8 cellular contexts compared by ENCODE assay signal in the genomic region with DNA sequence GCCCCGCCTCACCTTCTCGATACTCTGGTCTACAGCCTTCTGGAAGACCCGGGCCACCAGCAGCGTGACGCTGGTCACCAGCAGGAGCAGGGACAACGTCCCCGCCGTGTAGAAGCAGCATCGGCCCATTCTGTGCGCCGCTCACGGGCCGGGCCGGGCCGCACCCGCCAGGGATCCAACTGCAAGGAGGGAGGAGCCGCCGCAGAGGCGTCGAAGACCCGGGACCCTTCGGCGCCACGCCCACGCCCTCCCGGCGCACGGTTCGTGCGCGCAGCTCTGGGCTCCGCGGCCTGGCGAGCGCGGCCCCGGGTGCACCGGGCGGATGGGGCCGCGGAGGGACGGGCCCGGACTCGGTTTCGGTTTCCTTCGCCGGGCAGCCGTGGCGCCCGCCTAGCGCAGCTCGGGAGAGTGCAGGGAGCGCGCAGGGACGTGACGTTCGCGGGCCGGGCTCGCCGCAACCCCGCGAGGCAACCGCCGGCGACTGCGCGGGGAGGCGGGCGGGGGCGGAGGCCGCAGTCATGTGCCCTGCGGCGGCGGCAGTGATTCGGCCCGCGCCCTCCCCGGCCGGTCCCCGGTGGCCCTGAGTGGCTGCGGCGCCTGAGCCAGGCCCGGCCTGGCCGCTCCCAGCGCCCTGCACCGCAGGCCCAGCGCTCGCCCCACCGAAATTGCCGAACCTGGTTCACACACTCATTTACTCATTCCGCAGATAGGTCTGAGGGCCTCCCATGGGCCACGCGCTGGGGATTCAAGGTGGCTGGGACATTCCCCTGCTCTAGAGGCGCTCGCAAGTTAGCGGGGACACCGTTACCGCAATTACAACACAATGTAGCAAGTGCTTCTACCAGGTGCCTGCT. TPM values are rescaled to one million over a fixed set of nuclear protein-coding genes. Genes with fewer than 3 reads are reported as not detected.
DNase-seq lines count a peak whose midpoint lies in the region; ATAC-seq and TF ChIP-seq lines count a peak whose summit lies in the region.

A gene with protein sequence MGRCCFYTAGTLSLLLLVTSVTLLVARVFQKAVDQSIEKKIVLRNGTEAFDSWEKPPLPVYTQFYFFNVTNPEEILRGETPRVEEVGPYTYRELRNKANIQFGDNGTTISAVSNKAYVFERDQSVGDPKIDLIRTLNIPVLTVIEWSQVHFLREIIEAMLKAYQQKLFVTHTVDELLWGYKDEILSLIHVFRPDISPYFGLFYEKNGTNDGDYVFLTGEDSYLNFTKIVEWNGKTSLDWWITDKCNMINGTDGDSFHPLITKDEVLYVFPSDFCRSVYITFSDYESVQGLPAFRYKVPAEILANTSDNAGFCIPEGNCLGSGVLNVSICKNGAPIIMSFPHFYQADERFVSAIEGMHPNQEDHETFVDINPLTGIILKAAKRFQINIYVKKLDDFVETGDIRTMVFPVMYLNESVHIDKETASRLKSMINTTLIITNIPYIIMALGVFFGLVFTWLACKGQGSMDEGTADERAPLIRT (minus strand): TSS at position 410 of the 854 bp plus-strand sequence. CDS start 281 bp downstream, at position 129.

- in situ Hi-C loops in ACHN (cut with HindIII; ENCODE audit: low pct_ligation_motif_present, low pct_unique_long_range_greater_than_20kb, low sequenced_read_pairs), result no loop called here

- DNase-seq in ACHN (peak; percentile 79), NCI-H2196 treated with DMSO at 0.1 percent for 48 hours (lab: John Stamatoyannopoulos, UW; ENCODE audit: unreplicated experiment) (peak; percentile 52), cerebellar cortex (ENCODE audit: low spot score) (peak; percentile 77), kidney epithelial cell (ENCODE audit: low read depth) (no peak)
- DNase-seq in activated CD4-positive, CD25-positive, alpha-beta regulatory T cell treated with anti-CD3 and anti-CD28 coated beads, Interleukin-2, amount 50 U/mL, for 16 hours (ENCODE audit: low read depth, low spot score), result peak; percentile 40
- peak; percentile 33 to 36 for DNase-seq in stimulated activated CD4-positive, alpha-beta T cell treated with anti-CD3 and anti-CD28 coated beads, Interleukin-15, amount 100 ng/mL, for 48 hours (ENCODE audit: low read depth in 2 of 2)

- no peak for TF ChIP-seq CTCF in kidney epithelial cell (IDR thresholded peaks at IDR 0.05; ENCODE audit: insufficient read depth, low read length, poor library complexity, severe bottlenecking)

- H3K36me3 ChIP-seq in kidney epithelial cell (ENCODE audit: control insufficient read depth, insufficient read depth, low read length), result no peaks in the 10 kb centered on the region

- H3K4me3 ChIP-seq in kidney epithelial cell (ENCODE audit: low read depth, low read length), result peak within 1 kb of the TSS; percentile 67

- H3K27me3 ChIP-seq in kidney epithelial cell (ENCODE audit: control insufficient read depth, insufficient read depth, low read length), result no peaks in the 10 kb centered on the region

- ATAC-seq in GM18519 (IDR thresholded peaks at IDR 0.05; ENCODE audit: low FRiP score, unreplicated experiment), result peak; percentile 47
- ATAC-seq in HG03039 (IDR thresholded peaks at IDR 0.05; ENCODE audit: unreplicated experiment), result peak; percentile 56

RNA-seq across cellular contexts. Expression of the gene that starts here (rescaled TPM):
- 141 and 154 TPM in 2 replicates for total RNA-seq in kidney epithelial cell
